Comparison of ENCODE assay signal across 12 cellular contexts in the genomic region with DNA sequence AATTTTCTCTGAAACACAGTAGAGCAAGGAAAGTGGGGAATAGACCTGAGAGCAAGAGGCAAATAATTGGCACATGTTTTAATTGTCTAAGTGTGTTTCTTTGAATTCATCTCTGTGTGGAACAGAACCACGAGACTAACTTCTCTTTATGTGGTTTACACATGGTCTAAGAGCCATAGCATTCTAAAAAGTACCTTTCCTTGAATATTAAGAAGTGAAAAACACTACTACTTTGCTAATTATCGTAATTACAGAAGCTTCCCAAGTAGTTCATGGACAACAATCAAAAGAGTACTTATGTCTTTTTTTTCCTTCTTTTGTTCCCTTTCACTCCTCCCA. TPM values are rescaled to one million over a fixed set of nuclear protein-coding genes. Genes with fewer than 3 reads are reported as not detected.
A peak's percentile ranks its signal among the peaks of the same experiment; 100 is the strongest.
DNase-seq lines count a peak whose midpoint lies in the region; ATAC-seq and TF ChIP-seq lines count a peak whose summit lies in the region.
"Had no signal": no experiment of that assay in that cellular context is flagged by ENCODE, and none has a peak within 500 bp of the region (broad histone marks: within the 10 kb centered on the region; RNA-seq: fewer than 3 reads in every experiment).

No MANE protein-coding gene starts in this region.

- H3K9me3 Mint-ChIP-seq in activated T-cell treated with anti-CD3 and anti-CD28 coated beads, Interleukin-2, amount 50 U/mL, for 72 hours = no peaks in the 10 kb centered on the region
- no peaks in the 10 kb centered on the region for H3K9me3 Mint-ChIP-seq in activated T-cell treated with anti-CD3 and anti-CD28 coated beads, Interleukin-2, amount 50 U/mL, for 4 hours
- H3K9me3 Mint-ChIP-seq in stimulated activated memory B cell treated with anti-CD40 and anti-IgM and Interleukin-4, amounts not matched to agents 10 μg/mL and 1 μg/mL and 100 μg/mL, for 72 hours = no peaks in the 10 kb centered on the region

- no peaks in the 10 kb centered on the region for H4K20me1 ChIP-seq in OCI-LY1 (ENCODE audit: insufficient read depth, low read length)

- H3F3A ChIP-seq in OCI-LY1 (ENCODE audit: insufficient read depth, low read length) = no peaks in the 10 kb centered on the region

- no peaks in the 10 kb centered on the region for H3K36me3 Mint-ChIP-seq in activated T-cell treated with anti-CD3 and anti-CD28 coated beads, Interleukin-2, amount 50 U/mL, for 72 hours (ENCODE audit: insufficient read depth in 2 of 2)
- no peaks in the 10 kb centered on the region for H3K36me3 Mint-ChIP-seq in activated T-cell treated with anti-CD3 and anti-CD28 coated beads, Interleukin-2, amount 50 U/mL, for 4 hours (ENCODE audit: insufficient read depth)
- peaks cover 2% of the 10 kb centered on the region for H3K36me3 Mint-ChIP-seq in stimulated activated memory B cell treated with anti-CD40 and anti-IgM and Interleukin-4, amounts not matched to agents 10 μg/mL and 1 μg/mL and 100 μg/mL, for 72 hours

- H3K27me3 ChIP-seq in OCI-LY1 (ENCODE audit: insufficient read depth, low read length) (no peaks in the 10 kb centered on the region), brain microvascular endothelial cell (replicated peaks) (no peaks in the 10 kb centered on the region), left lung (no peaks in the 10 kb centered on the region)
- H3K27me3 ChIP-seq: ascending aorta had no signal

- H3K79me2 ChIP-seq in OCI-LY1 (ENCODE audit: insufficient read depth, low read length) = no peaks in the 10 kb centered on the region

- H3K9me2 ChIP-seq in OCI-LY1 (ENCODE audit: low read depth, low read length) = no peaks in the 10 kb centered on the region
- H3K9me2 ChIP-seq: SK-N-SH had no signal

- intact Hi-C loops in left lung (cut with DNase I) = no loop called here

- H3K27ac ChIP-seq in OCI-LY1 (ENCODE audit: low read depth, low read length, poor library complexity, severe bottlenecking) (peak overlapping the region; percentile 82), brain microvascular endothelial cell (no peak overlapping the region), left lung (peak overlapping the region in 1 of 2 donors; percentile 63)
- H3K27ac ChIP-seq: ascending aorta had no signal

- no peaks in the 10 kb centered on the region for H3K27me3 Mint-ChIP-seq in activated T-cell treated with anti-CD3 and anti-CD28 coated beads, Interleukin-2, amount 50 U/mL, for 72 hours (ENCODE audit: low read depth)
- H3K27me3 Mint-ChIP-seq in activated T-cell treated with anti-CD3 and anti-CD28 coated beads, Interleukin-2, amount 50 U/mL, for 4 hours (ENCODE audit: low read depth) = no peaks in the 10 kb centered on the region
- no peaks in the 10 kb centered on the region for H3K27me3 Mint-ChIP-seq in stimulated activated memory B cell treated with anti-CD40 and anti-IgM and Interleukin-4, amounts not matched to agents 10 μg/mL and 1 μg/mL and 100 μg/mL, for 72 hours

- TF ChIP-seq CTCF in OCI-LY1 (IDR thresholded peaks at IDR 0.05; ENCODE audit: low read length) = no peak
- no peak for TF ChIP-seq CTCF in brain microvascular endothelial cell (IDR thresholded peaks at IDR 0.05; ENCODE audit: low read depth, low read length, missing control alignments)
- no peak for TF ChIP-seq CTCF in left lung (IDR thresholded peaks at IDR 0.05)

- ATAC-seq in activated T-cell treated with anti-CD3 and anti-CD28 coated beads, Interleukin-2, amount 50 U/mL, for 72 hours (replicated peaks in 1 of 2) = no peak
- no peak for ATAC-seq in activated T-cell treated with anti-CD3 and anti-CD28 coated beads, Interleukin-2, amount 50 U/mL, for 4 hours
- ATAC-seq in GM21825 (IDR thresholded peaks at IDR 0.05; ENCODE audit: unreplicated experiment) (peak; percentile 22), left lung (no peak)
- ATAC-seq in stimulated activated memory B cell treated with anti-CD40 and anti-IgM and Interleukin-4, amounts not matched to agents 10 μg/mL and 1 μg/mL and 100 μg/mL, for 72 hours = peak; percentile 82

- H3K4me3 ChIP-seq in OCI-LY1 (ENCODE audit: low read depth, low read length, poor library complexity, severe bottlenecking) (no peak overlapping the region), brain microvascular endothelial cell (ENCODE audit: low read depth, low read length) (no peak overlapping the region), left lung (no peak overlapping the region)
- H3K4me3 ChIP-seq: ascending aorta had no signal

- H3K36me3 ChIP-seq in OCI-LY1 (ENCODE audit: insufficient read depth, low read length) (no peaks in the 10 kb centered on the region), brain microvascular endothelial cell (replicated peaks) (no peaks in the 10 kb centered on the region), left lung (no peaks in the 10 kb centered on the region)
- H3K36me3 ChIP-seq: ascending aorta had no signal

- in situ Hi-C loops in brain microvascular endothelial cell (cut with HindIII; ENCODE audit: low pct_ligation_motif_present, low sequenced_read_pairs) = no loop called here

- peak overlapping the region; percentile 21; the same call in 1 of the 2 replicates for H3K9ac ChIP-seq in OCI-LY1 (ENCODE audit: low read length)
- H3K9ac ChIP-seq: SK-N-SH had no signal

- no peak overlapping the region for H3K4me3 Mint-ChIP-seq in activated T-cell treated with anti-CD3 and anti-CD28 coated beads, Interleukin-2, amount 50 U/mL, for 72 hours
- H3K4me3 Mint-ChIP-seq in activated T-cell treated with anti-CD3 and anti-CD28 coated beads, Interleukin-2, amount 50 U/mL, for 4 hours = no peak overlapping the region
- H3K4me3 Mint-ChIP-seq in stimulated activated memory B cell treated with anti-CD40 and anti-IgM and Interleukin-4, amounts not matched to agents 10 μg/mL and 1 μg/mL and 100 μg/mL, for 72 hours = peak overlapping the region; percentile 33

- peak overlapping the region; percentile 32; the same call in 1 of the 2 replicates for H3K4me2 ChIP-seq in OCI-LY1 (ENCODE audit: low read length)
- H3K4me2 ChIP-seq: SK-N-SH had no signal

- no peaks in the 10 kb centered on the region for H3K9me3 ChIP-seq in OCI-LY1 (ENCODE audit: low read length)
- no peaks in the 10 kb centered on the region for H3K9me3 ChIP-seq in left lung
- H3K9me3 ChIP-seq: ascending aorta, SK-N-SH had no signal

- H3K4me1 ChIP-seq in OCI-LY1 (ENCODE audit: insufficient read depth, low read length, severe bottlenecking) (peaks cover 47% of the 10 kb centered on the region), left lung (peaks cover 0 to 20% of the 10 kb centered on the region in 2 donors)
- H3K4me1 ChIP-seq: ascending aorta had no signal

- H2AFZ ChIP-seq in OCI-LY1 (ENCODE audit: low read length) = no peak overlapping the region

- peak overlapping the region; percentile 73 for H3K27ac Mint-ChIP-seq in activated T-cell treated with anti-CD3 and anti-CD28 coated beads, Interleukin-2, amount 50 U/mL, for 72 hours
- H3K27ac Mint-ChIP-seq in stimulated activated memory B cell treated with anti-CD40 and anti-IgM and Interleukin-4, amounts not matched to agents 10 μg/mL and 1 μg/mL and 100 μg/mL, for 72 hours = peak overlapping the region; percentile 91

- no peak for DNase-seq in activated T-cell treated with anti-CD3 and anti-CD28 coated beads, Interleukin-2, amount 50 U/mL, for 72 hours
- no peak for DNase-seq in activated T-cell treated with anti-CD3 and anti-CD28 coated beads, Interleukin-2, amount 50 U/mL, for 4 hours
- DNase-seq in NCI-H526 treated with DMSO at 0.1 percent for 48 hours (lab: John Stamatoyannopoulos, UW) (no peak), brain microvascular endothelial cell (no peak), left lung (no peak)
- DNase-seq: NCI-H446 treated with DMSO at 0.1 percent for 48 hours, SK-N-SH had no signal

- H3K4me1 Mint-ChIP-seq in activated T-cell treated with anti-CD3 and anti-CD28 coated beads, Interleukin-2, amount 50 U/mL, for 72 hours (ENCODE audit: low read depth) = peaks cover 23% of the 10 kb centered on the region
- H3K4me1 Mint-ChIP-seq in activated T-cell treated with anti-CD3 and anti-CD28 coated beads, Interleukin-2, amount 50 U/mL, for 4 hours (ENCODE audit: low read depth) = peaks cover 24% of the 10 kb centered on the region
- H3K4me1 Mint-ChIP-seq in stimulated activated memory B cell treated with anti-CD40 and anti-IgM and Interleukin-4, amounts not matched to agents 10 μg/mL and 1 μg/mL and 100 μg/mL, for 72 hours = peaks cover 31% of the 10 kb centered on the region

RNA-seq across cellular contexts. Expression of gene CYBB, which starts 2.9 kb away (rescaled TPM):
- total RNA-seq in activated T-cell treated with anti-CD3 and anti-CD28 coated beads, Interleukin-2, amount 50 U/mL, for 72 hours = under 1 TPM; 0.38 to 0.39 TPM
- 1 to 10 TPM; 1.1 to 3.5 (median 1.2) TPM for total RNA-seq in activated T-cell treated with anti-CD3 and anti-CD28 coated beads, Interleukin-2, amount 50 U/mL, for 4 hours
- 100 to 1,000 TPM; 142 to 255 TPM for total RNA-seq in left lung
- total RNA-seq: endothelial cell of umbilical vein had no signal

Comparison
In these comparisons a context has a peak if more than half of its experiments do, and no peak if none do; other contexts are left out.
1. ATAC-seq: peak in GM21825 (single experiment) and stimulated activated memory B cell treated with anti-CD40 and anti-IgM and Interleukin-4, amounts not matched to agents 10 μg/mL and 1 μg/mL and 100 μg/mL, for 72 hours (single experiment); none in activated T-cell treated with anti-CD3 and anti-CD28 coated beads, Interleukin-2, amount 50 U/mL, for 72 hours (0 of 2), activated T-cell treated with anti-CD3 and anti-CD28 coated beads, Interleukin-2, amount 50 U/mL, for 4 hours (0 of 2) and left lung (single experiment).
2. RNA of gene CYBB, which starts 2.9 kb away (total RNA-seq): 142 to 255 TPM in left lung; 1.1 to 3.5 TPM in activated T-cell treated with anti-CD3 and anti-CD28 coated beads, Interleukin-2, amount 50 U/mL, for 4 hours and 0.38 to 0.39 TPM in activated T-cell treated with anti-CD3 and anti-CD28 coated beads, Interleukin-2, amount 50 U/mL, for 72 hours; every median in the first group is over 10 times any median in the second.